28 cellular contexts compared by ENCODE assay signal in genomic region chr11:10410844-10411200, GRCh38.
"Had no signal": no experiment of that assay in that cellular context is flagged by ENCODE, and none has a peak within 500 bp of the region (broad histone marks: within the 10 kb centered on the region; RNA-seq: fewer than 3 reads in every experiment).

No MANE protein-coding gene starts in this region.

- H3K27ac ChIP-seq: adrenal gland, breast epithelium, Peyer's patch, RWPE1, SJSA1 had no signal

- H3K4me3 Mint-ChIP-seq: activated CD4-positive, alpha-beta memory T cell treated with anti-CD3 and anti-CD28 coated beads for 36 hours; activated naive CD8-positive, alpha-beta T cell treated with anti-CD3 and anti-CD28 coated beads, Interleukin-2, amount 10 ng/mL, durations not matched to agents 7 days and 5 days; activated T-cell treated with anti-CD3 and anti-CD28 coated beads, Interleukin-2, amount 50 U/mL, for 72 hours; WTC11 had no signal

- H3K36me3 Mint-ChIP-seq: activated CD4-positive, alpha-beta memory T cell treated with anti-CD3 and anti-CD28 coated beads for 36 hours; activated naive CD8-positive, alpha-beta T cell treated with anti-CD3 and anti-CD28 coated beads, Interleukin-2, amount 10 ng/mL, durations not matched to agents 7 days and 5 days; WTC11 had no signal

- H3K27ac Mint-ChIP-seq: activated CD4-positive, alpha-beta memory T cell treated with anti-CD3 and anti-CD28 coated beads for 36 hours; activated naive CD8-positive, alpha-beta T cell treated with anti-CD3 and anti-CD28 coated beads, Interleukin-2, amount 10 ng/mL, durations not matched to agents 7 days and 5 days; activated T-cell treated with anti-CD3 and anti-CD28 coated beads, Interleukin-2, amount 50 U/mL, for 72 hours; activated T-helper 2 cell treated with anti-CD3 and anti-CD28 coated beads, Interferon-gamma antibody, Interleukin-2, Interleukin-4, amounts not matched to agents 10 μg/mL and 5 μg/mL and 100 μg/mL, durations not matched to agents 14 hours and 24 hours and 36 hours; WTC11 had no signal

- H3K9me3 Mint-ChIP-seq: activated CD4-positive, alpha-beta memory T cell treated with anti-CD3 and anti-CD28 coated beads for 36 hours; activated naive CD8-positive, alpha-beta T cell treated with anti-CD3 and anti-CD28 coated beads, Interleukin-2, amount 10 ng/mL, durations not matched to agents 7 days and 5 days; activated T-cell treated with anti-CD3 and anti-CD28 coated beads, Interleukin-2, amount 50 U/mL, for 72 hours; activated T-helper 2 cell treated with anti-CD3 and anti-CD28 coated beads, Interferon-gamma antibody, Interleukin-2, Interleukin-4, amounts not matched to agents 10 μg/mL and 5 μg/mL and 100 μg/mL, durations not matched to agents 14 hours and 24 hours and 36 hours had no signal

- ATAC-seq: activated T-cell treated with anti-CD3 and anti-CD28 coated beads, Interleukin-2, amount 50 U/mL, for 72 hours; SK-N-SH treated with all-trans-retinoic acid at 6 μM for 48 hours; WTC11 had no signal

- H3K4me3 ChIP-seq: adrenal gland, breast epithelium, Peyer's patch, SJSA1 had no signal

- H3K27me3 Mint-ChIP-seq: activated CD4-positive, alpha-beta memory T cell treated with anti-CD3 and anti-CD28 coated beads for 36 hours had no signal

- H3K4me1 ChIP-seq: breast epithelium had no signal

- H3K9me3 ChIP-seq: adrenal gland, breast epithelium, Peyer's patch, SJSA1 had no signal

- H3K36me3 ChIP-seq: adrenal gland, breast epithelium, Peyer's patch, SJSA1 had no signal

- H3K4me1 Mint-ChIP-seq: WTC11 had no signal

- H3K27me3 ChIP-seq: adrenal gland, breast epithelium, Peyer's patch, SJSA1 had no signal

- DNase-seq: activated CD4-positive, alpha-beta memory T cell treated with anti-CD3 and anti-CD28 coated beads for 36 hours; activated CD4-positive, alpha-beta T cell treated with anti-CD3 and anti-CD28 coated beads for 48 hours; activated CD4-positive, CD25-positive, alpha-beta regulatory T cell treated with anti-CD3 and anti-CD28 coated beads, Interleukin-2, amount 50 U/mL, for 72 hours; activated CD8-positive, alpha-beta memory T cell treated with anti-CD3 and anti-CD28 coated beads, Interleukin-2, amount 50 U/mL, for 4 hours; activated naive CD4-positive, alpha-beta T cell treated with anti-CD3 and anti-CD28 coated beads, Interleukin-2, amount 50 U/mL, for 16 hours; activated naive CD8-positive, alpha-beta T cell treated with anti-CD3 and anti-CD28 coated beads, Interleukin-2, amount 10 ng/mL, durations not matched to agents 7 days and 5 days; activated T-cell treated with anti-CD3 and anti-CD28 coated beads, Interleukin-2, amount 50 U/mL, for 72 hours; aorta; caudate nucleus; Kasumi-1; KBM-7; NCI-H1048; NCI-H146; NCI-H1930; NCI-H2171 treated with DMSO at 0.1 percent for 48 hours; NCI-H226; NCI-H774; NK-92 treated with Interleukin-12 subunit alpha and Interleukin-12 subunit beta, amount 100 ng/mL, for 24 hours; Peyer's patch; Right ventricle myocardium superior; SW 1271 had no signal
